ENCODE assay signal across 25 cellular contexts in genomic region chr3:197260491-197261163, GRCh38. TPM values are rescaled to one million over a fixed set of nuclear protein-coding genes. Genes with fewer than 3 reads are reported as not detected.
DNase-seq lines count a peak whose midpoint lies in the region; ATAC-seq and TF ChIP-seq lines count a peak whose summit lies in the region.
"Had no signal": no experiment of that assay in that cellular context is flagged by ENCODE, and none has a peak within 500 bp of the region (broad histone marks: within the 10 kb centered on the region; RNA-seq: fewer than 3 reads in every experiment).

No MANE protein-coding gene starts in this region.

- peaks cover 9% of the 10 kb centered on the region for H3K36me3 Mint-ChIP-seq in T-cell
- H3K36me3 Mint-ChIP-seq in progenitor cell of endocrine pancreas (ENCODE audit: insufficient read depth) = peaks cover 8% of the 10 kb centered on the region

- ATAC-seq in T-cell (replicated peaks in 1 of 4) (no peak), HG03354 (IDR thresholded peaks at IDR 0.05; ENCODE audit: poor library complexity, severe bottlenecking, unreplicated experiment) (no peak)
- ATAC-seq: effector memory CD8-positive, alpha-beta T cell; esophagus mucosa; gastroesophageal sphincter; naive thymus-derived CD8-positive, alpha-beta T cell; pancreas had no signal

- H2AFZ ChIP-seq in SK-N-SH (ENCODE audit: low read depth) = no peak overlapping the region

- no peaks in the 10 kb centered on the region for H3K9me3 ChIP-seq in SK-N-SH
- H3K9me3 ChIP-seq: colonic mucosa, gastroesophageal sphincter, left ventricle myocardium inferior, pancreas, right atrium auricular region had no signal

- H3K4me3 Mint-ChIP-seq in T-cell = no peak overlapping the region
- no peak overlapping the region for H3K4me3 Mint-ChIP-seq in progenitor cell of endocrine pancreas (ENCODE audit: low read depth)
- H3K4me3 Mint-ChIP-seq: effector memory CD8-positive, alpha-beta T cell had no signal

- no peaks in the 10 kb centered on the region for H3K9me2 ChIP-seq in SK-N-SH

- H3K4me1 ChIP-seq in SK-N-SH (ENCODE audit: control insufficient read depth in 1 of 2, insufficient read depth in 2 of 2, low read depth in 1 of 2, low read length in 1 of 2) = peaks cover 2 to 6% of the 10 kb centered on the region in 2 experiments; a peak in 3 of 4 replicates
- H3K4me1 ChIP-seq: colonic mucosa had no signal

- H4K20me1 ChIP-seq in SK-N-SH (ENCODE audit: insufficient read depth) = peaks cover 46% of the 10 kb centered on the region

- peaks cover 3 to 15% of the 10 kb centered on the region in 2 experiments for H3K36me3 ChIP-seq in SK-N-SH (replicated peaks in 1 of 2; ENCODE audit: control insufficient read depth in 1 of 2, insufficient read depth in 2 of 2, low read length in 1 of 2)
- H3K36me3 ChIP-seq: colonic mucosa, pancreas, right atrium auricular region had no signal

- peaks cover 11% of the 10 kb centered on the region for H3F3A ChIP-seq in SK-N-SH (replicated peaks; ENCODE audit: insufficient read depth)

- TF ChIP-seq RAD21 in SK-N-SH (IDR thresholded peaks at IDR 0.05; ENCODE audit: low read length) = no peak

- H3K27me3 ChIP-seq in SK-N-SH (ENCODE audit: insufficient read depth) = no peaks in the 10 kb centered on the region
- H3K27me3 ChIP-seq: colonic mucosa, gastroesophageal sphincter, pancreas, right atrium auricular region had no signal

- peak; percentile 48 for DNase-seq in DMS79 treated with DMSO at 0.1 percent for 48 hours (lab: John Stamatoyannopoulos, UW)
- no peak for DNase-seq in DMS79 (lab: John Stamatoyannopoulos, UW)
- no peak for DNase-seq in T-cell
- DNase-seq in epithelial cell of prostate (ENCODE audit: low read depth, low spot score) = no peak
- DNase-seq in progenitor cell of endocrine pancreas (ENCODE audit: low spot score, unreplicated experiment) = no peak
- DNase-seq in HPDE6-E6E7 (ENCODE audit: extremely low spot score) = no peak
- no peak for DNase-seq in SK-N-SH
- DNase-seq: activated CD4-positive, alpha-beta T cell treated with anti-CD3 and anti-CD28 coated beads, Interleukin-2, amount 50 U/mL, for 48 hours; AML-193; colonic mucosa; effector memory CD8-positive, alpha-beta T cell; GOT3; left ventricle myocardium inferior; MV-4-11; naive thymus-derived CD8-positive, alpha-beta T cell; NCI-H2171 treated with DMSO at 0.1 percent for 48 hours; pancreas; stimulated activated CD4-positive, alpha-beta T cell treated with anti-CD3 and anti-CD28 coated beads, Interleukin-4, amount 100 ng/mL, for 24 hours; stimulated activated naive CD4-positive, alpha-beta T cell had no signal

- H3K4me2 ChIP-seq in SK-N-SH = no peak overlapping the region

- H3K27ac Mint-ChIP-seq in T-cell = peak overlapping the region; percentile 4 to 58
- H3K27ac Mint-ChIP-seq in progenitor cell of endocrine pancreas = peak overlapping the region; percentile 44
- H3K27ac Mint-ChIP-seq: activated T-helper 2 cell treated with anti-CD3 and anti-CD28 coated beads, Interferon-gamma antibody, Interleukin-2, Interleukin-4, amounts not matched to agents 10 μg/mL and 5 μg/mL and 100 μg/mL, durations not matched to agents 14 hours and 24 hours and 36 hours; effector memory CD8-positive, alpha-beta T cell had no signal

- H3K4me3 ChIP-seq in SK-N-SH (ENCODE audit: low read depth in 2 of 2, low read length in 1 of 2) = no peak overlapping the region
- H3K4me3 ChIP-seq: colonic mucosa, gastroesophageal sphincter, left ventricle myocardium inferior, pancreas, right atrium auricular region had no signal

- CTCF ChIA-PET in T-cell (lab: Charles Lee) (interaction anchor here in 1 of 2 donors (0.6 to 0.8 kb wide), 4 partner anchors 8 to 613 kb away, joined by 3 to 6 read pairs (median 4); no protein-coding TSS in a partner anchor), SK-N-SH (lab: Yijun Ruan, JAX) (interaction anchor here (0.9 to 2.2 kb wide), 5 partner anchors 9 to 249 kb away, joined by 3 to 8 read pairs (median 3); no protein-coding TSS in a partner anchor)

- WGBS in SK-N-SH (ENCODE audit: low lambda C conversion rate) = 83% methylated on average over 4 of the region's 4 CpGs

- POLR2A ChIA-PET in T-cell (lab: Charles Lee) (interaction anchor here in 1 of 2 donors (0.6 kb wide), 1 partner anchor 14 kb away, joined by 6 read pairs; no protein-coding TSS in a partner anchor), SK-N-SH (lab: Yijun Ruan, JAX) (no interaction called here)

- peaks cover 94% of the 10 kb centered on the region for H3K79me2 ChIP-seq in SK-N-SH (ENCODE audit: insufficient read depth)

- no peak for TF ChIP-seq EP300 in SK-N-SH (IDR thresholded peaks at IDR 0.05; ENCODE audit: borderline replicate concordance in 1 of 2, low read depth in 1 of 2, low read length in 1 of 2)

- H3K4me1 Mint-ChIP-seq in T-cell (peaks cover 48 to 62% (median 61%) of the 10 kb centered on the region in 3 donors), progenitor cell of endocrine pancreas (ENCODE audit: low read depth) (peaks cover 2% of the 10 kb centered on the region)

- TF ChIP-seq CTCF in progenitor cell of endocrine pancreas (IDR thresholded peaks at IDR 0.05; ENCODE audit: unreplicated experiment) (no peak), SK-N-SH (IDR thresholded peaks at IDR 0.05) (no peak)

- H3K9ac ChIP-seq in SK-N-SH = no peak overlapping the region

- H3K27me3 Mint-ChIP-seq in T-cell (no peaks in the 10 kb centered on the region), progenitor cell of endocrine pancreas (no peaks in the 10 kb centered on the region)
- H3K27me3 Mint-ChIP-seq: effector memory CD8-positive, alpha-beta T cell; naive thymus-derived CD8-positive, alpha-beta T cell had no signal

- H3K27ac ChIP-seq in epithelial cell of prostate (peak overlapping the region; percentile 19), SK-N-SH (ENCODE audit: low read depth in 2 of 2, low read length in 1 of 2) (peak overlapping the region in 1 of 2 experiments; percentile 14; a peak in 2 of 4 replicates)
- H3K27ac ChIP-seq: 22Rv1, colonic mucosa, gastroesophageal sphincter, left ventricle myocardium inferior, pancreas, right atrium auricular region had no signal

- H3K9me3 Mint-ChIP-seq in T-cell (no peaks in the 10 kb centered on the region), progenitor cell of endocrine pancreas (ENCODE audit: low read depth) (no peaks in the 10 kb centered on the region)
- H3K9me3 Mint-ChIP-seq: activated T-helper 2 cell treated with anti-CD3 and anti-CD28 coated beads, Interferon-gamma antibody, Interleukin-2, Interleukin-4, amounts not matched to agents 10 μg/mL and 5 μg/mL and 100 μg/mL, durations not matched to agents 14 hours and 24 hours and 36 hours; effector memory CD8-positive, alpha-beta T cell; naive thymus-derived CD8-positive, alpha-beta T cell had no signal

TF ChIP-seq in SK-N-SH, 30 proteins besides CTCF, POLR2A, EP300 and RAD21:
- TF ChIP-seq USF1 (IDR thresholded peaks at IDR 0.05; ENCODE audit: borderline replicate concordance, low read depth) (no peak), TAF1 (IDR thresholded peaks at IDR 0.05; ENCODE audit: borderline replicate concordance, low read depth, low read length) (no peak), RXRA (IDR thresholded peaks at IDR 0.05; ENCODE audit: borderline replicate concordance, low read depth) (no peak), GATA2 (CRISPR knock-in tag; IDR thresholded peaks at IDR 0.05) (no peak), RCOR1 (IDR thresholded peaks at IDR 0.05; ENCODE audit: low read length) (no peak), MAX (IDR thresholded peaks at IDR 0.05; ENCODE audit: low read depth) (no peak), RFX5 (IDR thresholded peaks at IDR 0.05; ENCODE audit: low read length) (no peak), JUND (IDR thresholded peaks at IDR 0.05) (no peak), MEF2A (IDR thresholded peaks at IDR 0.05; ENCODE audit: borderline replicate concordance, low read depth) (no peak), ZBTB33 (IDR thresholded peaks at IDR 0.05; ENCODE audit: borderline replicate concordance, low read depth) (no peak), TEAD4 (IDR thresholded peaks at IDR 0.05; ENCODE audit: borderline replicate concordance, insufficient read depth) (no peak), NRF1 (IDR thresholded peaks at IDR 0.05; ENCODE audit: low read depth, low read length) (no peak), TCF12 (IDR thresholded peaks at IDR 0.05) (no peak), SMC3 (IDR thresholded peaks at IDR 0.05; ENCODE audit: low read depth, low read length) (no peak), EZH2phosphoT487 (IDR thresholded peaks at IDR 0.05; ENCODE audit: borderline replicate concordance, low read depth) (no peak), MXI1 (IDR thresholded peaks at IDR 0.05; ENCODE audit: low read depth, low read length) (no peak)
TF ChIP-seq in SK-N-SH: peak in this region for 0.

RNA-seq across cellular contexts. Expression of gene DLG1, which starts 37.8 kb away (rescaled TPM):
- total RNA-seq in T-cell = 10 to 100 TPM; 65.5 to 96.5 (median 68.4) TPM
- 99.6 and 115 TPM in 2 replicates for total RNA-seq in progenitor cell of endocrine pancreas
- 16.5 and 21.0 TPM in 2 replicates for polyA plus RNA-seq in SK-N-SH (2012; rRNA removed)
- polyA plus RNA-seq in SK-N-SH (2012; cell fraction: cytosol; rRNA removed) = 24.3 and 26.7 TPM in 2 replicates
- polyA plus RNA-seq in SK-N-SH (2012; cell fraction: nucleus; rRNA removed) = 16.9 and 38.8 TPM in 2 replicates
